In the genomic region with DNA sequence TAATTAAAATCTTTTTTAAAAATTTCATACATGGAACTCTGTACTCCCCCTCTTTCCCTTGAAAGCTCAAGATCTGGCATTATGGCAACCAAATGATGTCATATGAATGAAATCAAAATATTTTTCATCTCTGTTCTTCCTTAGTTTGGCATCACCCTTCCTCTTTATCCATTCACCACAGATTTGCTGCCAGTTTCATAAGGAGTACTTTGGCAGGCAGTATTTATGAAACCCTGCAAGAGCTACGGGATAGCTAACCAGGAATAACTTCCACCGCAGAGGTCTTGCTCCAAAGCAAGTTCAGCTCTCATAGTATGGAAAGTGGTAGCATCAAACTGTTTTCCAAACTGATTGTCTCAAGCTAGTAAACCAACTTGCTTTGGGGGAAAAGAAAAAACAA, we compare ENCODE assay signal across 33 cellular contexts.
"Had no signal": no experiment of that assay in that cellular context is flagged by ENCODE, and none has a peak within 500 bp of the region (broad histone marks: within the 10 kb centered on the region; RNA-seq: fewer than 3 reads in every experiment).

No MANE protein-coding gene starts in this region.

- FAIRE-seq: bronchial epithelial cell, TTC549 had no signal

- H3K4me3 ChIP-seq: ascending aorta, cardiac muscle cell had no signal

- H3K4me1 ChIP-seq: ascending aorta had no signal

- DNase-seq: activated CD4-positive, alpha-beta memory T cell treated with anti-CD3 and anti-CD28 coated beads, Interleukin-2, amount 10 ng/mL, durations not matched to agents 7 days and 5 days; activated CD4-positive, alpha-beta T cell treated with anti-CD3 and anti-CD28 coated beads for 1 hour; activated CD4-positive, alpha-beta T cell treated with anti-CD3 and anti-CD28 coated beads for 36 hours; activated CD4-positive, alpha-beta T cell treated with anti-CD3 and anti-CD28 coated beads for 48 hours; activated CD4-positive, alpha-beta T cell treated with anti-CD3 and anti-CD28 coated beads, Interleukin-2, amount 10 ng/mL, durations not matched to agents 7 days and 5 days; activated CD4-positive, alpha-beta T cell treated with anti-CD3 and anti-CD28 coated beads, Interleukin-2, amount 50 U/mL, for 48 hours; activated CD4-positive, CD25-positive, alpha-beta regulatory T cell; activated CD8-positive, alpha-beta memory T cell treated with anti-CD3 and anti-CD28 coated beads for 24 hours; activated CD8-positive, alpha-beta memory T cell treated with anti-CD3 and anti-CD28 coated beads, Interleukin-2, amount 10 ng/mL, durations not matched to agents 7 days and 5 days; activated CD8-positive, alpha-beta memory T cell treated with anti-CD3 and anti-CD28 coated beads, Interleukin-2, amount 50 U/mL, for 48 hours; activated CD8-positive, alpha-beta T cell treated with anti-CD3 and anti-CD28 coated beads, Interleukin-2, amount 10 ng/mL, durations not matched to agents 7 days and 5 days; activated effector memory CD4-positive, alpha-beta T cell treated with Interleukin-2 at 50 U/mL for 16 hours; activated gamma-delta T cell; activated naive CD4-positive, alpha-beta T cell treated with anti-CD3 and anti-CD28 coated beads, Interleukin-2, amount 10 ng/mL, durations not matched to agents 7 days and 5 days; activated naive CD4-positive, alpha-beta T cell treated with Interleukin-2 at 50 U/mL for 16 hours; activated naive CD8-positive, alpha-beta T cell treated with anti-CD3 and anti-CD28 coated beads, Interleukin-2, amount 10 ng/mL, durations not matched to agents 7 days and 5 days; activated naive CD8-positive, alpha-beta T cell treated with anti-CD3 and anti-CD28 coated beads, Interleukin-2, amount 50 U/mL, for 24 hours; activated T-cell treated with anti-CD3 and anti-CD28 coated beads, Interleukin-2, amount 50 U/mL, for 24 hours; activated T-cell treated with anti-CD3 and anti-CD28 coated beads, Interleukin-2, amount 50 U/mL, for 48 hours; amygdala; anterior cingulate cortex; caudate nucleus; cerebellar nuclear complex; T-helper 1 cell; T-helper 2 cell; T-helper 9 cell; WERI-Rb-1 had no signal

- H3K9me3 ChIP-seq: ascending aorta had no signal

- H3K36me3 ChIP-seq: ascending aorta, cardiac muscle cell, WERI-Rb-1 had no signal

- H3K27me3 ChIP-seq: ascending aorta, cardiac muscle cell had no signal

- H3K27ac ChIP-seq: ascending aorta, cardiac muscle cell, WERI-Rb-1 had no signal

- ATAC-seq: activated CD4-positive, alpha-beta T cell treated with anti-CD3 and anti-CD28 coated beads for 36 hours; activated CD4-positive, CD25-positive, alpha-beta regulatory T cell treated with anti-CD3 and anti-CD28 coated beads, Interleukin-2, amount 50 U/mL, for 24 hours; activated CD8-positive, alpha-beta memory T cell treated with anti-CD3 and anti-CD28 coated beads, Interleukin-2, amount 10 ng/mL, durations not matched to agents 7 days and 5 days; activated CD8-positive, alpha-beta T cell treated with anti-CD3 and anti-CD28 coated beads, Interleukin-2, amount 10 ng/mL, durations not matched to agents 7 days and 5 days; activated naive CD8-positive, alpha-beta T cell treated with anti-CD3 and anti-CD28 coated beads, Interleukin-2, amount 50 U/mL, for 24 hours; WTC11 had no signal
